ENCODE assay signal across 12 cellular contexts in genomic region chr21:43931454-43931853, GRCh38.
DNase-seq lines count a peak whose midpoint lies in the region; ATAC-seq and TF ChIP-seq lines count a peak whose summit lies in the region.
"Had no signal": no experiment of that assay in that cellular context is flagged by ENCODE, and none has a peak within 500 bp of the region (broad histone marks: within the 10 kb centered on the region; RNA-seq: fewer than 3 reads in every experiment).

No MANE protein-coding gene starts in this region.

- no peaks in the 10 kb centered on the region for H3K9me3 Mint-ChIP-seq in T-helper 1 cell treated with Interleukin-12 subunit alpha and Interleukin-12 subunit beta and Interleukin-4 antibody, amounts not matched to agents 30 μg/mL and 1 μg/mL, for 36 hours
- H3K9me3 Mint-ChIP-seq in CD4-positive, CD25-positive, alpha-beta regulatory T cell, result no peaks in the 10 kb centered on the region
- no peaks in the 10 kb centered on the region for H3K9me3 Mint-ChIP-seq in memory B cell
- H3K9me3 Mint-ChIP-seq: CD14-positive monocyte had no signal

- no peak overlapping the region for H3K4me3 ChIP-seq in CD4-positive, CD25-positive, alpha-beta regulatory T cell (ENCODE audit: low read depth, low read length)

- H3K27me3 Mint-ChIP-seq in T-helper 1 cell treated with Interleukin-12 subunit alpha and Interleukin-12 subunit beta and Interleukin-4 antibody, amounts not matched to agents 30 μg/mL and 1 μg/mL, for 36 hours (ENCODE audit: low read depth), result no peaks in the 10 kb centered on the region
- H3K27me3 Mint-ChIP-seq in CD4-positive, CD25-positive, alpha-beta regulatory T cell, result no peaks in the 10 kb centered on the region
- no peaks in the 10 kb centered on the region for H3K27me3 Mint-ChIP-seq in memory B cell

- DNase-seq in T-helper 1 cell (no peak), memory B cell (ENCODE audit: low spot score in 2 of 2) (no peak), D341Med (ENCODE audit: low spot score) (no peak)
- DNase-seq in CD4-positive, CD25-positive, alpha-beta regulatory T cell, result no peak
- no peak for DNase-seq in activated CD4-positive, CD25-positive, alpha-beta regulatory T cell treated with anti-CD3 and anti-CD28 coated beads, Interleukin-2, amount 50 U/mL, for 72 hours
- DNase-seq: DMS 273 treated with DMSO at 0.1 percent for 48 hours, HCEC 1CT had no signal

- no peaks in the 10 kb centered on the region for H3K9me3 ChIP-seq in CD4-positive, CD25-positive, alpha-beta regulatory T cell (ENCODE audit: control insufficient read depth in 2 of 2, low read length in 2 of 2)

- H3K4me3 Mint-ChIP-seq in T-helper 1 cell treated with Interleukin-12 subunit alpha and Interleukin-12 subunit beta and Interleukin-4 antibody, amounts not matched to agents 30 μg/mL and 1 μg/mL, for 36 hours, result no peak overlapping the region
- H3K4me3 Mint-ChIP-seq in CD4-positive, CD25-positive, alpha-beta regulatory T cell, result no peak overlapping the region
- H3K4me3 Mint-ChIP-seq in memory B cell, result no peak overlapping the region
- H3K4me3 Mint-ChIP-seq: CD14-positive monocyte had no signal

- H3K27ac Mint-ChIP-seq in T-helper 1 cell treated with Interleukin-12 subunit alpha and Interleukin-12 subunit beta and Interleukin-4 antibody, amounts not matched to agents 30 μg/mL and 1 μg/mL, for 36 hours, result peak overlapping the region; percentile 17
- peak overlapping the region in 2 of 3 donors; percentile 55 to 73 for H3K27ac Mint-ChIP-seq in CD4-positive, CD25-positive, alpha-beta regulatory T cell
- H3K27ac Mint-ChIP-seq in memory B cell, result peak overlapping the region; percentile 25

- peaks cover 1% of the 10 kb centered on the region for H3K4me1 Mint-ChIP-seq in T-helper 1 cell treated with Interleukin-12 subunit alpha and Interleukin-12 subunit beta and Interleukin-4 antibody, amounts not matched to agents 30 μg/mL and 1 μg/mL, for 36 hours (ENCODE audit: low read depth)
- H3K4me1 Mint-ChIP-seq in CD4-positive, CD25-positive, alpha-beta regulatory T cell, result peaks cover 4 to 21% (median 6%) of the 10 kb centered on the region in 4 donors
- H3K4me1 Mint-ChIP-seq in memory B cell, result peaks cover 8% of the 10 kb centered on the region

- H3K27me3 ChIP-seq in CD4-positive, CD25-positive, alpha-beta regulatory T cell (ENCODE audit: control insufficient read depth, insufficient read depth, low read length), result no peaks in the 10 kb centered on the region

- TF ChIP-seq CTCF in VCaP (conservative IDR thresholded peaks at IDR 0.05), result no peak

- ATAC-seq in CD4-positive, CD25-positive, alpha-beta regulatory T cell (ENCODE audit: low read depth in 2 of 2), result no peak
- ATAC-seq in memory B cell (ENCODE audit: low read depth), result no peak
- no peak for ATAC-seq in HG03175 (IDR thresholded peaks at IDR 0.05; ENCODE audit: unreplicated experiment)

- H3K36me3 ChIP-seq in CD4-positive, CD25-positive, alpha-beta regulatory T cell (ENCODE audit: control insufficient read depth, insufficient read depth, low read length), result peaks cover 17% of the 10 kb centered on the region

- peaks cover 12% of the 10 kb centered on the region for H3K36me3 Mint-ChIP-seq in T-helper 1 cell treated with Interleukin-12 subunit alpha and Interleukin-12 subunit beta and Interleukin-4 antibody, amounts not matched to agents 30 μg/mL and 1 μg/mL, for 36 hours (ENCODE audit: low read depth)
- H3K36me3 Mint-ChIP-seq in CD4-positive, CD25-positive, alpha-beta regulatory T cell, result peaks cover 19% of the 10 kb centered on the region
- H3K36me3 Mint-ChIP-seq in memory B cell, result peaks cover 5% of the 10 kb centered on the region

- no peak overlapping the region for H3K27ac ChIP-seq in CD4-positive, CD25-positive, alpha-beta regulatory T cell (ENCODE audit: insufficient read depth, low read length, poor library complexity, severe bottlenecking)
- H3K27ac ChIP-seq in VCaP, result peak overlapping the region; percentile 99
- H3K27ac ChIP-seq: 22Rv1 had no signal

- no peaks in the 10 kb centered on the region for H3K4me1 ChIP-seq in CD4-positive, CD25-positive, alpha-beta regulatory T cell (ENCODE audit: control insufficient read depth, insufficient read depth, low read length, poor library complexity, severe bottlenecking)
